In the genomic region with DNA sequence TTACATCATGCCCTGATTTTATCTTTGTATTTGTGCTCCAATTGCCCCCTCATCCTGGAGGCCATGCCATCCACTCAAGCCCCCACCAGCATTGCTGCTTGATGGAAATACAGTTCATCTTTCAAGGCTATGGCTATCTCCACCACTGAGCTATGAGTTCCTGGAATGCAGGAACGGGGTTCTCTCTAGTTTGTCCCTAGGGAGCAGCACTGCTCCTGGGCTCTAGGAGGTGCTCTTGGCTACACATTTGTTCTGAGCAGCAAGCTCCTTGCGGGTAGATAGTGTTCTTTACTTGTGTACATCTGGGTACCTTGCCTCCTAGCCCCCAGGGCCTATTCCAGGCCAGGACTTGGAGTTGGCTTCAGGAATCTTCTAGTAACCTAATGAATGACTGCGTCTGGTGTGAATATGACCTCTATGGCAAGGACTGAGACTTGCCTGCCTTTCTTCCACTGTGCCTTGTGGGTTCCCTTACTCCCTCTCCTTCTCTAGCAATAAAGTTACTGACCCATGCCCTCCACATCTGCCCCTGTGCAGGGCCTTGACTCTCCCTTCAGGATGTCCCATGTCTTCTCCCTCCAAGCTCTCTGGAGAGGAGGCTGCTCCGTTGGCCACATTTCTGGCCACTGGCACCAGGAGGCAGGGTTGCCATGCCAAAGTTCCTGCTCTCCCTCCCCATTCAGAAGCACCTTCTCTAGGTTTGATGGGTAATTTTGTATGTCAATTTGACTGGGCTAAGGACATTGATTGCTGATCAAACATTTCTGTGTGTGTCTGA, we compare ENCODE assay signal across 12 cellular contexts. TPM values are rescaled to one million over a fixed set of nuclear protein-coding genes. Genes with fewer than 3 reads are reported as not detected.
DNase-seq lines count a peak whose midpoint lies in the region; ATAC-seq, FAIRE-seq and TF ChIP-seq lines count a peak whose summit lies in the region.
"Had no signal": no experiment of that assay in that cellular context is flagged by ENCODE, and none has a peak within 500 bp of the region (broad histone marks: within the 10 kb centered on the region; RNA-seq: fewer than 3 reads in every experiment).

No MANE protein-coding gene starts in this region.

- H3K4me1 ChIP-seq in lung (ENCODE audit: control insufficient read depth in 2 of 2, insufficient read depth in 2 of 2, low read length in 2 of 2), result no peaks in the 10 kb centered on the region
- H3K4me1 ChIP-seq in effector memory CD4-positive, alpha-beta T cell (ENCODE audit: control insufficient read depth, insufficient read depth, low read length, poor library complexity, severe bottlenecking), result no peaks in the 10 kb centered on the region
- H3K4me1 ChIP-seq: gastroesophageal sphincter, psoas muscle, suprapubic skin had no signal

- TF ChIP-seq POLR2A in GM12891 (IDR thresholded peaks at IDR 0.05; ENCODE audit: low read depth, low read length), result no peak

- no peak for ATAC-seq in lung (ENCODE audit: insufficient read depth, low FRiP score)
- no peak for ATAC-seq in HG02610 (IDR thresholded peaks at IDR 0.05; ENCODE audit: unreplicated experiment)
- ATAC-seq: gastroesophageal sphincter had no signal

- H3K27me3 ChIP-seq in lung (ENCODE audit: control insufficient read depth, insufficient read depth), result peaks cover 5% of the 10 kb centered on the region
- H3K27me3 ChIP-seq in effector memory CD4-positive, alpha-beta T cell (replicated peaks; ENCODE audit: control insufficient read depth, insufficient read depth, low read length, poor library complexity, severe bottlenecking), result peaks cover 9% of the 10 kb centered on the region
- H3K27me3 ChIP-seq: gastroesophageal sphincter, suprapubic skin had no signal

- peak; percentile 80 for FAIRE-seq in GM12891 (lab: Jason Lieb, UNC)

- H3K9me3 ChIP-seq in lung (ENCODE audit: control insufficient read depth in 2 of 2, insufficient read depth in 1 of 2, low read length in 1 of 2), result no peaks in the 10 kb centered on the region
- H3K9me3 ChIP-seq in effector memory CD4-positive, alpha-beta T cell (ENCODE audit: control insufficient read depth, low read length), result no peaks in the 10 kb centered on the region
- H3K9me3 ChIP-seq: gastroesophageal sphincter, psoas muscle, suprapubic skin had no signal

- DNase-seq in GM12891 (ENCODE audit: insufficient read length, low spot score) (no peak), HFF-Myc (ENCODE audit: extremely low read depth, low read depth) (no peak), lung (ENCODE audit: low spot score) (peak; percentile 28), hepatic stellate cell (ENCODE audit: low spot score) (no peak)
- no peak for DNase-seq in effector memory CD4-positive, alpha-beta T cell
- DNase-seq: activated CD8-positive, alpha-beta memory T cell treated with anti-CD3 and anti-CD28 coated beads, Interleukin-2, amount 50 U/mL, for 48 hours; GOT3; psoas muscle had no signal

- H3K36me3 ChIP-seq in lung (ENCODE audit: control insufficient read depth in 2 of 2, insufficient read depth in 2 of 2, low read length in 2 of 2), result no peaks in the 10 kb centered on the region
- no peaks in the 10 kb centered on the region for H3K36me3 ChIP-seq in effector memory CD4-positive, alpha-beta T cell (ENCODE audit: control insufficient read depth, insufficient read depth, low read length)
- H3K36me3 ChIP-seq: gastroesophageal sphincter, suprapubic skin had no signal

- H3K4me3 ChIP-seq in HFF-Myc (replicated peaks; ENCODE audit: low read depth, low read length), result no peak overlapping the region
- no peak overlapping the region for H3K4me3 ChIP-seq in WI38 (ENCODE audit: low read depth, low read length)
- H3K4me3 ChIP-seq in lung, result no peak overlapping the region
- H3K4me3 ChIP-seq in effector memory CD4-positive, alpha-beta T cell (ENCODE audit: insufficient read depth, low read depth, low read length, poor library complexity, severe bottlenecking), result no peak overlapping the region
- H3K4me3 ChIP-seq: gastroesophageal sphincter, psoas muscle, suprapubic skin had no signal

- 27 to 41% methylated on average over 3 to 4 of the region's 4 CpGs for WGBS in lung, 2 donors

- H3K27ac ChIP-seq in lung (ENCODE audit: low read depth in 1 of 2, low read length in 1 of 2), result no peak overlapping the region
- no peak overlapping the region for H3K27ac ChIP-seq in effector memory CD4-positive, alpha-beta T cell (ENCODE audit: insufficient read depth, low read length, poor library complexity, severe bottlenecking)
- H3K27ac ChIP-seq: gastroesophageal sphincter, psoas muscle, suprapubic skin had no signal

- TF ChIP-seq CTCF in HFF-Myc (IDR thresholded peaks at IDR 0.05; ENCODE audit: low read depth, low read length, missing control alignments) (peak; percentile 48), WI38 (IDR thresholded peaks at IDR 0.05; ENCODE audit: low read depth, low read length) (peak; percentile 40; the same call in 1 of the 2 replicates), lung (IDR thresholded peaks at IDR 0.05; ENCODE audit: control extremely low read depth, extremely low read depth) (no peak)

TF ChIP-seq in GM12891, 5 proteins besides CTCF, POLR2A, EP300 and RAD21:
- no peak for TF ChIP-seq PAX5 (IDR thresholded peaks at IDR 0.05; ENCODE audit: insufficient read depth, low read length, severe bottlenecking)
- no peak for TF ChIP-seq POLR2AphosphoS5 (IDR thresholded peaks at IDR 0.05; ENCODE audit: low read depth, low read length)
- TF ChIP-seq TAF1 (IDR thresholded peaks at IDR 0.05; ENCODE audit: low read depth, low read length), result no peak
- no peak for TF ChIP-seq SPI1 (IDR thresholded peaks at IDR 0.05; ENCODE audit: low read depth, low read length)
- TF ChIP-seq POU2F2 (IDR thresholded peaks at IDR 0.05; ENCODE audit: low read depth, low read length), result no peak

RNA-seq across cellular contexts. Expression of gene CITED1, which starts 7.6 kb away (rescaled TPM):
- not detected for polyA plus RNA-seq in GM12891 (2012; ENCODE audit: low read depth, missing spikeins)
- 1 to 10 TPM in 1 of 2 donors, not detected in 1; 1.8 TPM for total RNA-seq in lung
- under 1 TPM; 0.34 to 0.47 TPM for polyA plus RNA-seq in lung

RNA-seq across cellular contexts. Expression of gene RPS4X, which starts 21.1 kb away (rescaled TPM):
- polyA plus RNA-seq in GM12891 (2012; ENCODE audit: low read depth, missing spikeins), result 1,973 TPM
- 1,000 to 10,000 TPM in 1 of 2 donors, 100 to 1,000 TPM in 1; 748 to 1,047 TPM for total RNA-seq in lung
- 1,000 to 10,000 TPM in 1 of 2 donors, 100 to 1,000 TPM in 1; 753 to 1,713 TPM for polyA plus RNA-seq in lung

RNA-seq across cellular contexts. Expression of gene ERCC6L, which starts 59.3 kb away (rescaled TPM):
- polyA plus RNA-seq in GM12891 (2012; ENCODE audit: low read depth, missing spikeins), result 3.5 TPM
- under 1 TPM; 0.31 to 0.71 TPM for total RNA-seq in lung
- under 1 TPM; 0.16 to 0.30 TPM for polyA plus RNA-seq in lung
